37 cellular contexts compared by ENCODE assay signal in genomic region chr5:161763571-161763970, GRCh38.
"Had no signal": no experiment of that assay in that cellular context is flagged by ENCODE, and none has a peak within 500 bp of the region (broad histone marks: within the 10 kb centered on the region; RNA-seq: fewer than 3 reads in every experiment).

No MANE protein-coding gene starts in this region.

- DNase-seq: activated CD4-positive, alpha-beta memory T cell treated with anti-CD3 and anti-CD28 coated beads, Interleukin-2, amount 10 ng/mL, durations not matched to agents 7 days and 5 days; activated CD4-positive, alpha-beta T cell treated with anti-CD3 and anti-CD28 coated beads for 1 hour; activated CD4-positive, alpha-beta T cell treated with anti-CD3 and anti-CD28 coated beads for 36 hours; activated CD4-positive, alpha-beta T cell treated with anti-CD3 and anti-CD28 coated beads for 48 hours; activated CD4-positive, alpha-beta T cell treated with anti-CD3 and anti-CD28 coated beads, Interleukin-2, amount 10 ng/mL, durations not matched to agents 7 days and 5 days; activated CD4-positive, alpha-beta T cell treated with anti-CD3 and anti-CD28 coated beads, Interleukin-2, amount 50 U/mL, for 48 hours; activated CD4-positive, CD25-positive, alpha-beta regulatory T cell; activated CD8-positive, alpha-beta memory T cell treated with anti-CD3 and anti-CD28 coated beads for 24 hours; activated CD8-positive, alpha-beta memory T cell treated with anti-CD3 and anti-CD28 coated beads, Interleukin-2, amount 10 ng/mL, durations not matched to agents 7 days and 5 days; activated CD8-positive, alpha-beta memory T cell treated with anti-CD3 and anti-CD28 coated beads, Interleukin-2, amount 50 U/mL, for 48 hours; activated CD8-positive, alpha-beta T cell treated with anti-CD3 and anti-CD28 coated beads, Interleukin-2, amount 10 ng/mL, durations not matched to agents 7 days and 5 days; activated effector memory CD4-positive, alpha-beta T cell treated with anti-CD3 and anti-CD28 coated beads, Interleukin-2, amount 50 U/mL, for 16 hours; activated gamma-delta T cell treated with Interleukin-2 at 50 U/mL for 16 hours; activated naive CD4-positive, alpha-beta T cell; activated naive CD4-positive, alpha-beta T cell treated with anti-CD3 and anti-CD28 coated beads for 36 hours; activated naive CD4-positive, alpha-beta T cell treated with anti-CD3 and anti-CD28 coated beads, Interleukin-2, amount 50 U/mL, for 16 hours; activated naive CD8-positive, alpha-beta T cell treated with anti-CD3 and anti-CD28 coated beads for 36 hours; activated T-cell treated with anti-CD3 and anti-CD28 coated beads, Interleukin-2, amount 50 U/mL, for 24 hours; activated T-cell treated with anti-CD3 and anti-CD28 coated beads, Interleukin-2, amount 50 U/mL, for 48 hours; adrenal gland; amniotic stem cell; aorta; body of pancreas; brain microvascular endothelial cell; caudate nucleus; cerebellar nuclear complex; T-helper 1 cell; T-helper 2 cell; T-helper 9 cell; WERI-Rb-1 had no signal

- H3K4me1 ChIP-seq: adrenal gland, body of pancreas, breast epithelium had no signal

- H3K27me3 ChIP-seq: adrenal gland, body of pancreas, brain microvascular endothelial cell, breast epithelium, cardiac muscle cell had no signal

- H3K36me3 ChIP-seq: adrenal gland, brain microvascular endothelial cell, breast epithelium, cardiac muscle cell, WERI-Rb-1 had no signal

- H3K27ac ChIP-seq: adrenal gland, body of pancreas, brain microvascular endothelial cell, breast epithelium, cardiac muscle cell, WERI-Rb-1 had no signal

- H3K4me3 ChIP-seq: adrenal gland, body of pancreas, breast epithelium, cardiac muscle cell had no signal

- ATAC-seq: activated CD4-positive, alpha-beta T cell treated with anti-CD3 and anti-CD28 coated beads for 36 hours; activated CD4-positive, CD25-positive, alpha-beta regulatory T cell treated with anti-CD3 and anti-CD28 coated beads, Interleukin-2, amount 50 U/mL, for 24 hours; activated CD8-positive, alpha-beta memory T cell treated with anti-CD3 and anti-CD28 coated beads, Interleukin-2, amount 10 ng/mL, durations not matched to agents 7 days and 5 days; activated CD8-positive, alpha-beta T cell treated with anti-CD3 and anti-CD28 coated beads, Interleukin-2, amount 10 ng/mL, durations not matched to agents 7 days and 5 days; activated naive CD4-positive, alpha-beta T cell treated with anti-CD3 and anti-CD28 coated beads, Interleukin-2, amount 50 U/mL, for 72 hours; body of pancreas; WTC11 had no signal

- FAIRE-seq: astrocyte, TTC549 had no signal
